Comparison of ENCODE assay signal across 8 cellular contexts in the genomic region with DNA sequence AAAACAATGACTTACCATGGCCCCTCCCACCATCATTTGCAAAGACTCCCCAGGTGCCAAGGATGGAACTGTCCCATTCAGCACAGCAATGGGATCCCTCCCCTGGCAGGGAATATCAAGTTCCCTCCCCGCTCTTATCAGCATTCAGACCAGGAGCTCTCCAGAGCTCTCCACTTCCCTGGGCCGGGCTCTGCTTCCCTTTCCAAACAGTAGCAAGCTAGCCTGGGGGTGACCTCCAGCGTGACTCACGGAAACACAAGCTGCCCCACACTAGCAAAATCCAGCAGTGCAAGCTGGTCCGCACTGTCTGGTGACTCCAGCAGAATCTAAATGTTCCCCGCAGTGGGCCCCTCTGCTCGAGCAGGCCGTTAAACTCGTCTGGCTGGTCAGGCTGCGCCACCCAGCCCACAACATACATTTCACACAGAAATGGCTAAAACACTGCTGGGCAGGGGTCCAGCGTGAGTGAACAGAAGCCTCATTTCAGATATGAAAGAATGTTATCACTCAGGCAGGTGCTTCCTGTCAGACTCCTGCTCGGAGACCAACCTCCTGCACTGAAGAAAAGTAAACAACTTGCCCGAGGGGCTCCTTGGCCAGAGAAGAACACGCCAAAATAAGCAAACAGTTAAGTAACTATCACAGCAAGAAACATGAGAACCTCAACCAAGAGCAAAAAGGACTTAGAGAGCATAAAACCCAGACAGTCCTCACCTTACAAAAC. TPM values are rescaled to one million over a fixed set of nuclear protein-coding genes. Genes with fewer than 3 reads are reported as not detected.
DNase-seq lines count a peak whose midpoint lies in the region; ATAC-seq and TF ChIP-seq lines count a peak whose summit lies in the region.

No MANE protein-coding gene starts in this region.

- 6 to 21% (median 8%) methylated on average over 14 of the region's 14 CpGs for WGBS in ovary, 3 donors

- H3K4me3 ChIP-seq in endocrine pancreas (ENCODE audit: control insufficient read depth, insufficient read depth, low read length) = peak overlapping the region; percentile 62
- no peak overlapping the region for H3K4me3 ChIP-seq in ovary

- TF ChIP-seq EP300 in ovary (IDR thresholded peaks at IDR 0.05) = no peak

- H3K36me3 ChIP-seq in endocrine pancreas (ENCODE audit: control insufficient read depth, insufficient read depth, low read length) (peaks cover 18% of the 10 kb centered on the region), ovary (no peaks in the 10 kb centered on the region)

- ATAC-seq in HG02759 (IDR thresholded peaks at IDR 0.05; ENCODE audit: unreplicated experiment) (no peak), HG03565 (IDR thresholded peaks at IDR 0.05; ENCODE audit: unreplicated experiment) (no peak)

- H3K9me3 ChIP-seq in endocrine pancreas (ENCODE audit: control insufficient read depth, low read length) = no peaks in the 10 kb centered on the region
- no peaks in the 10 kb centered on the region for H3K9me3 ChIP-seq in ovary

- intact Hi-C loops in ovary (cut with DNase I) = no loop called here

- no peaks in the 10 kb centered on the region for H3K27me3 ChIP-seq in endocrine pancreas (ENCODE audit: control insufficient read depth, insufficient read depth, low read length)
- H3K27me3 ChIP-seq in ovary = no peaks in the 10 kb centered on the region

- TF ChIP-seq POLR2A in ovary (IDR thresholded peaks at IDR 0.05) = no peak

- H3K9ac ChIP-seq in endocrine pancreas (ENCODE audit: control insufficient read depth, insufficient read depth, low read length) = peak overlapping the region; percentile 19

- H3K4me1 ChIP-seq in endocrine pancreas (ENCODE audit: control insufficient read depth, insufficient read depth, low read length) (no peaks in the 10 kb centered on the region), ovary (ENCODE audit: insufficient read depth) (no peaks in the 10 kb centered on the region)

- DNase-seq in Daoy (ENCODE audit: low read depth) = peak; percentile 89
- DNase-seq in NCI-H510A treated with DMSO at 0.1 percent for 48 hours (lab: John Stamatoyannopoulos, UW) = peak; percentile 56
- peak; percentile 68 to 86 (median 80) for DNase-seq in ovary
- DNase-seq in NCI-H2107 treated with DMSO at 0.1 percent for 48 hours (lab: John Stamatoyannopoulos, UW; ENCODE audit: unreplicated experiment) = no peak
- no peak for DNase-seq in activated CD8-positive, alpha-beta memory T cell treated with anti-CD3 and anti-CD28 coated beads, Interleukin-2, amount 50 U/mL, for 4 hours

- TF ChIP-seq CTCF in ovary (IDR thresholded peaks at IDR 0.05) = no peak

- H3K27ac ChIP-seq in ovary = peak overlapping the region; percentile 28 to 54

RNA-seq across cellular contexts. Expression of a gene that starts 33.9 kb away (rescaled TPM):
- 44.7 and 58.5 TPM in 2 replicates for total RNA-seq in Daoy (2014; rRNA removed; shearing (Covaris generic))
- 10 to 100 TPM; 27.3 to 57.6 (median 46.4) TPM for total RNA-seq in ovary
- 10 to 100 TPM; 30.5 to 89.2 TPM for polyA plus RNA-seq in ovary

Comparison
In these comparisons a context has a peak if more than half of its experiments do, and no peak if none do; other contexts are left out.
1. DNase-seq: peak in Daoy (single experiment), NCI-H510A treated with DMSO at 0.1 percent for 48 hours (single experiment) and ovary (5 of 5); none in NCI-H2107 treated with DMSO at 0.1 percent for 48 hours (single experiment) and activated CD8-positive, alpha-beta memory T cell treated with anti-CD3 and anti-CD28 coated beads, Interleukin-2, amount 50 U/mL, for 4 hours (single experiment).